29 cellular contexts compared by ENCODE assay signal in the genomic region with DNA sequence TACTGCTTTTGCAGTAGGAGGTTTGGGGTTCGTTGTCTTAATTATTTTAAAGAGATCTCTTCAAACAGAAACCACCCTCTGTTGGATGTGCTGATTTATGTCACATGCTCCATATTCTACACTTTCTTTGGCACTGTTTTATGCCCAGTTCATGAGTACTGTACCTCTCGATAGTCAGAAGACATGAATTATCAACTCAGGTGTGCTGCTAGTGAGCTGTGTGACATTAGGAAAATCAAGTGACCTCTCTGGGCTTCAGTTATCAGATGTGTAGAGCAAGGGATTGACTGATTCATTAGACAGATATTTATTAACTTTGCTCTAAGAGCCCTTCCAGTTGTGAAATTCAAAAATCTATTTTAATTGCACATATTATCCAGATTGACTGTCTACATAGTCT.
"Had no signal": no experiment of that assay in that cellular context is flagged by ENCODE, and none has a peak within 500 bp of the region (broad histone marks: within the 10 kb centered on the region; RNA-seq: fewer than 3 reads in every experiment).

No MANE protein-coding gene starts in this region.

- H3K27ac Mint-ChIP-seq: activated CD4-positive, alpha-beta T cell treated with anti-CD3 and anti-CD28 coated beads, Interleukin-2, amount 10 ng/mL, durations not matched to agents 24 days and 14 days; activated naive CD4-positive, alpha-beta T cell treated with anti-CD3 and anti-CD28 coated beads, Interleukin-2, amount 50 U/mL, for 24 hours; activated naive CD8-positive, alpha-beta T cell treated with anti-CD3 and anti-CD28 coated beads, Interleukin-2, amount 10 ng/mL, durations not matched to agents 7 days and 5 days; activated T-helper 2 cell treated with anti-CD3 and anti-CD28 coated beads, Interferon-gamma antibody, Interleukin-2, Interleukin-4, amounts not matched to agents 10 μg/mL and 5 μg/mL and 100 μg/mL, durations not matched to agents 14 hours and 24 hours and 36 hours; T-helper 2 cell treated with Interferon-gamma antibody and Interleukin-4, amounts not matched to agents 5 μg/mL and 100 μg/mL, for 36 hours had no signal

- H3K27ac ChIP-seq: body of pancreas, breast epithelium, SJCRH30, SK-N-MC had no signal

- DNase-seq: activated CD4-positive, alpha-beta T cell treated with anti-CD3 and anti-CD28 coated beads, Interleukin-2, amount 10 ng/mL, durations not matched to agents 24 days and 14 days; activated CD4-positive, alpha-beta T cell treated with anti-CD3 and anti-CD28 coated beads, Interleukin-2, amount 50 U/mL, for 48 hours; activated CD8-positive, alpha-beta memory T cell treated with anti-CD3 and anti-CD28 coated beads, Interleukin-2, amount 50 U/mL, for 4 hours; activated gamma-delta T cell; activated naive CD4-positive, alpha-beta T cell treated with Interleukin-2 at 50 U/mL for 16 hours; activated naive CD8-positive, alpha-beta T cell treated with anti-CD3 and anti-CD28 coated beads, Interleukin-2, amount 10 ng/mL, durations not matched to agents 7 days and 5 days; activated T-cell treated with anti-CD3 and anti-CD28 coated beads, Interleukin-2, amount 50 U/mL, for 48 hours; body of pancreas; Kasumi-1; KG1; MG63; NCI-H1048; NCI-H1105 treated with DMSO at 0.1 percent for 48 hours; NCI-H1436; NCI-H1694; NCI-H1930; NCI-H2081 treated with DMSO at 0.1 percent for 48 hours; NCI-H226; NCI-H524 treated with DMSO at 0.1 percent for 48 hours; SHP77; SJCRH30 had no signal

- H3K36me3 ChIP-seq: breast epithelium had no signal

- H3K9me3 Mint-ChIP-seq: activated CD4-positive, alpha-beta T cell treated with anti-CD3 and anti-CD28 coated beads, Interleukin-2, amount 10 ng/mL, durations not matched to agents 24 days and 14 days; activated naive CD4-positive, alpha-beta T cell treated with anti-CD3 and anti-CD28 coated beads, Interleukin-2, amount 50 U/mL, for 24 hours; activated naive CD8-positive, alpha-beta T cell treated with anti-CD3 and anti-CD28 coated beads, Interleukin-2, amount 10 ng/mL, durations not matched to agents 7 days and 5 days; activated T-helper 2 cell treated with anti-CD3 and anti-CD28 coated beads, Interferon-gamma antibody, Interleukin-2, Interleukin-4, amounts not matched to agents 10 μg/mL and 5 μg/mL and 100 μg/mL, durations not matched to agents 14 hours and 24 hours and 36 hours; T-helper 2 cell treated with Interferon-gamma antibody and Interleukin-4, amounts not matched to agents 5 μg/mL and 100 μg/mL, for 36 hours had no signal

- H3K27me3 Mint-ChIP-seq: activated naive CD4-positive, alpha-beta T cell treated with anti-CD3 and anti-CD28 coated beads, Interleukin-2, amount 50 U/mL, for 24 hours had no signal

- ATAC-seq: body of pancreas, Panc1 had no signal

- H3K4me3 ChIP-seq: body of pancreas, breast epithelium, MG63, SJCRH30, SK-N-MC had no signal

- H3K4me1 ChIP-seq: breast epithelium, SJCRH30 had no signal

- H3K27me3 ChIP-seq: body of pancreas, breast epithelium, MG63, SJCRH30 had no signal

- FAIRE-seq: astrocyte, TTC549 had no signal

- H3K4me3 Mint-ChIP-seq: activated CD4-positive, alpha-beta T cell treated with anti-CD3 and anti-CD28 coated beads, Interleukin-2, amount 10 ng/mL, durations not matched to agents 24 days and 14 days; activated naive CD4-positive, alpha-beta T cell treated with anti-CD3 and anti-CD28 coated beads, Interleukin-2, amount 50 U/mL, for 24 hours; activated naive CD8-positive, alpha-beta T cell treated with anti-CD3 and anti-CD28 coated beads, Interleukin-2, amount 10 ng/mL, durations not matched to agents 7 days and 5 days had no signal

- H3K9me3 ChIP-seq: body of pancreas, breast epithelium, MG63, SJCRH30 had no signal
